Comparison of ENCODE assay signal across 27 cellular contexts in genomic region chr15:27833178-27833577, GRCh38.
"Had no signal": no experiment of that assay in that cellular context is flagged by ENCODE, and none has a peak within 500 bp of the region (broad histone marks: within the 10 kb centered on the region; RNA-seq: fewer than 3 reads in every experiment).

No MANE protein-coding gene starts in this region.

- H3K9me3 ChIP-seq: suprapubic skin, testis, thoracic aorta, thyroid gland, tibial artery, tibial nerve, transverse colon, upper lobe of left lung, upper lobe of right lung, uterus, vagina had no signal

- H3K36me3 ChIP-seq: stomach, suprapubic skin, thoracic aorta, thyroid gland, tibial artery, tibial nerve, transverse colon, upper lobe of left lung, upper lobe of right lung, uterus, vagina had no signal

- H3K4me1 ChIP-seq: stomach, suprapubic skin, testis, thyroid gland, tibial artery, tibial nerve, transverse colon, upper lobe of left lung, upper lobe of right lung, uterus, vagina had no signal

- H3K4me3 ChIP-seq: stomach, suprapubic skin, testis, thoracic aorta, thyroid gland, tibial artery, tibial nerve, transverse colon, upper lobe of left lung, upper lobe of right lung, uterus, vagina had no signal

- FAIRE-seq: urothelium cell line had no signal

- ATAC-seq: stimulated activated effector memory CD8-positive, alpha-beta T cell treated with anti-CD3 and anti-CD28 coated beads, Interleukin-12 subunit alpha, Interleukin-12 subunit beta, amount 100 ng/mL, for 72 hours; stimulated activated memory B cell treated with anti-CD40 and anti-IgM and Interleukin-4, amounts not matched to agents 10 μg/mL and 1 μg/mL and 100 μg/mL, for 72 hours; stimulated activated naive B cell treated with anti-CD40 and anti-IgM and Interleukin-4, amounts not matched to agents 10 μg/mL and 1 μg/mL and 100 μg/mL, for 72 hours; stimulated activated naive CD8-positive, alpha-beta T cell treated with anti-CD3 and anti-CD28 coated beads, Interleukin-15, amount 100 ng/mL, for 72 hours; stimulated activated naive CD8-positive, alpha-beta T cell treated with anti-CD3 and anti-CD28 coated beads, Interleukin-15, Interleukin-2, amounts not matched to agents 100 U/mL and 50 U/mL, for 24 hours; upper lobe of right lung had no signal

- H3K27me3 ChIP-seq: stomach, suprapubic skin, testis, thyroid gland, tibial artery, tibial nerve, transverse colon, upper lobe of left lung, upper lobe of right lung, uterus, vagina had no signal

- H3K27ac ChIP-seq: stomach, suprapubic skin, testis, thoracic aorta, thyroid gland, tibial artery, tibial nerve, transverse colon, upper lobe of left lung, upper lobe of right lung, uterus, vagina had no signal

- DNase-seq: stimulated activated CD4-positive, alpha-beta T cell treated with anti-CD3 and anti-CD28 coated beads, Interleukin-2, amount 100 ng/mL, for 48 hours; stimulated activated CD4-positive, alpha-beta T cell treated with anti-CD3 and anti-CD28 coated beads, Interleukin-4, amount 100 ng/mL, for 1 hour; stimulated activated CD4-positive, alpha-beta T cell treated with anti-CD3 and anti-CD28 coated beads, Interleukin-4, amount 100 ng/mL, for 24 hours; stimulated activated CD4-positive, alpha-beta T cell treated with anti-CD3 and anti-CD28 coated beads, Interleukin-4, amount 100 ng/mL, for 4 hours; stimulated activated CD8-positive, alpha-beta memory T cell treated with anti-CD3 and anti-CD28 coated beads, Interleukin-4, amount 100 ng/mL, for 48 hours; stimulated activated naive B cell treated with anti-CD40 and anti-IgM and Interleukin-4, amounts not matched to agents 10 μg/mL and 1 μg/mL and 100 μg/mL, for 72 hours; stimulated activated naive CD4-positive, alpha-beta T cell; stimulated activated naive CD4-positive, alpha-beta T cell treated with Interleukin-2 at 50 U/mL for 16 hours; stimulated activated naive CD8-positive, alpha-beta T cell treated with anti-CD3 and anti-CD28 coated beads, Interleukin-15, amount 100 ng/mL, for 72 hours; stimulated activated naive CD8-positive, alpha-beta T cell treated with anti-CD3 and anti-CD28 coated beads, Interleukin-15, Interleukin-2, amounts not matched to agents 100 U/mL and 50 U/mL, for 24 hours; stomach; substantia nigra; testis; thyroid gland; tibial artery; transverse colon; trophoblast cell; upper lobe of left lung; upper lobe of right lung; uterus had no signal
